In the genomic region with DNA sequence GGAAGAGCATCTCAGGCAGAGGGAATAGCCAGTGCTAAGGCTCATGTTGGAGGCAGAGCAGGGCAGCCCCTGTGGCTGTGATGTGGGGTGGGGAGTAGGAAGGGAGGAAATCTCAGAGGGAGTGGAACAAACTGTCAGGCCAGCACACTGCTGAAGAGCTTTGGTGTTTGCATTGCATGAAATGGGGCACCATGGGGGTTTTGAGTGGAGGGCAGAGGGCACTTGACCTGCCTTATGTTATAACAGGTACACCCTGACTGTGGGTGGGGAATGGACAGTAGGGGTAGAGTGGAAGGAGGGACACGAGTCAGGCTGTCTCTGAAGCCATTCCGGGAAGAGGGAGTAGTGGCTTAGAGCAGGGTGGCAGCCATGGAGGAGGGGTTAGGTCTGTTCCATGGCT, we compare ENCODE assay signal across 22 cellular contexts.
"Had no signal": no experiment of that assay in that cellular context is flagged by ENCODE, and none has a peak within 500 bp of the region (broad histone marks: within the 10 kb centered on the region; RNA-seq: fewer than 3 reads in every experiment).

No MANE protein-coding gene starts in this region.

- H3K27ac ChIP-seq: neutrophil, parathyroid adenoma, prostate gland, testis, tibial artery had no signal

- H3K27me3 ChIP-seq: dorsolateral prefrontal cortex, neutrophil, right atrium auricular region, testis, tibial artery had no signal

- ATAC-seq: left colon; left ventricle myocardium superior; mucosa of descending colon; sciatic nerve; stimulated activated memory B cell treated with anti-CD40 and anti-IgM and Interleukin-4, amounts not matched to agents 10 μg/mL and 1 μg/mL and 100 μg/mL, for 72 hours had no signal

- H3K36me3 ChIP-seq: neutrophil, prostate gland, right atrium auricular region, tibial artery had no signal

- H3K4me1 ChIP-seq: parathyroid adenoma, prostate gland, testis had no signal

- H3K4me3 ChIP-seq: dorsolateral prefrontal cortex, mucosa of descending colon, prostate gland, right atrium auricular region, testis, tibial artery had no signal

- H3K9me3 ChIP-seq: mucosa of descending colon, neutrophil, prostate gland, right atrium auricular region, testis, tibial artery had no signal

- DNase-seq: dorsolateral prefrontal cortex; effector CD4-positive, alpha-beta T cell; hypothalamus; immature natural killer cell; islet precursor cell; kidney glomerular epithelial cell; left colon; left ventricle myocardium superior; mesenchymal stem cell; mucosa of descending colon; naive B cell; stimulated activated CD4-positive, alpha-beta T cell treated with anti-CD3 and anti-CD28 coated beads, Interleukin-4, amount 100 ng/mL, for 4 hours; stimulated activated naive CD8-positive, alpha-beta T cell treated with anti-CD3 and anti-CD28 coated beads, Interleukin-15, Interleukin-2, amounts not matched to agents 100 U/mL and 50 U/mL, for 24 hours; substantia nigra; testis had no signal
